9 cellular contexts compared by ENCODE assay signal in the genomic region with DNA sequence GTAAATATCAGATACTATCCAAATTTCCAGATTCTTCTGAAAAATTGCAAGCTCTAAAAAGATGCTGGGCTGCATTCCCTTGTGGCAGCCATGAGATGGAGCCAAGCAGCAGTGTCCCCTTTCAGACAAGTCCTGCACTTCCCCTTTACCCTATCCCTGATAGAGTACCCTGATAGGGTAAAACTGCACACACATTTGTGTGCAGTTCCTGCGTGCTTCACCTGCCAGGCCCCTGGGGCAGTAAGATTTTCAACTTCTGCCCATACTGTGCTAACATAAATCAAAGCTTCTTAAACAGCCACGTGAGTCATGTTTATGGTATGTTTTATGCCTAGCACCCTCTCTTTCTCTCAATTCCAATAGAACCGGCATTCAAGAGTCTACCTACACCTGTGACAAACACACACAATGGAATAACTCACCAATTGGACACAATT. TPM values are rescaled to one million over a fixed set of nuclear protein-coding genes. Genes with fewer than 3 reads are reported as not detected.
DNase-seq lines count a peak whose midpoint lies in the region; ATAC-seq, FAIRE-seq and TF ChIP-seq lines count a peak whose summit lies in the region.
"Had no signal": no experiment of that assay in that cellular context is flagged by ENCODE, and none has a peak within 500 bp of the region (broad histone marks: within the 10 kb centered on the region; RNA-seq: fewer than 3 reads in every experiment).

No MANE protein-coding gene starts in this region.

- no peak overlapping the region for H3K23ac ChIP-seq in H1 (ENCODE audit: insufficient read length)

- H3K4ac ChIP-seq in H1 (replicated peaks; ENCODE audit: insufficient read length, low read depth, low read length), result no peak overlapping the region

- no peak overlapping the region for H3K56ac ChIP-seq in H1 (replicated peaks; ENCODE audit: insufficient read length, low read depth, low read length)

- peaks cover 47% of the 10 kb centered on the region for H3K4me1 Mint-ChIP-seq in osteocyte (ENCODE audit: unreplicated experiment)

- H3K4me1 ChIP-seq in H1 (replicated peaks in 1 of 4; ENCODE audit: control insufficient read depth in 3 of 4, insufficient read depth in 4 of 4, low read length in 3 of 4), result no peaks in the 10 kb centered on the region; a peak in 1 of 7 replicates

- no peak for ATAC-seq in HG03457 (IDR thresholded peaks at IDR 0.05; ENCODE audit: unreplicated experiment)
- ATAC-seq in GM19328 (IDR thresholded peaks at IDR 0.05; ENCODE audit: unreplicated experiment), result no peak

- CTCF ChIA-PET in H1 (lab: Charles Lee; ENCODE audit: partially characterized antibody), result interaction anchor here (0.7 to 5.5 kb wide), 32 partner anchors 9 to 310 kb away, joined by 3 to 28 read pairs (median 4); partner anchors contain the start of gene SLC16A12

- no peaks in the 10 kb centered on the region for H3K79me1 ChIP-seq in H1 (ENCODE audit: low read depth, low read length)

- 64% methylated on average over 3 of the region's 3 CpGs; no CpG with 5 or more reads in 1 of the 2 experiments for WGBS in H1 (ENCODE audit: extremely low coverage in 1 of 2, insufficient coverage in 1 of 2, insufficient read length in 1 of 2, insufficient replicate concordance in 2 of 2, low coverage in 1 of 2, low lambda C conversion rate in 2 of 2, missing lambda C conversion rate in 1 of 2), 2 experiments

- H3K27ac ChIP-seq in H1 (ENCODE audit: low read depth, low read length), result no peak overlapping the region

- H3K9me3 Mint-ChIP-seq in osteocyte (ENCODE audit: unreplicated experiment), result peaks cover 4% of the 10 kb centered on the region

- no peak overlapping the region for H3K18ac ChIP-seq in H1 (ENCODE audit: extremely low read depth, low read length)

- H4K91ac ChIP-seq in H1 (replicated peaks; ENCODE audit: insufficient read length, low read length), result no peak overlapping the region

- no peaks in the 10 kb centered on the region for H3K27me3 ChIP-seq in H1 (replicated peaks in 1 of 4; ENCODE audit: control insufficient read depth in 3 of 4, extremely low read depth in 1 of 4, insufficient read depth in 3 of 4, low read length in 3 of 4)

- no peak overlapping the region for H3K9ac ChIP-seq in H1 (replicated peaks in 1 of 4; ENCODE audit: extremely low read depth in 1 of 4, low read depth in 3 of 4, low read length in 3 of 4)

- H3K4me2 ChIP-seq in H1 (ENCODE audit: insufficient read depth in 1 of 2, low read depth in 2 of 2, low read length in 2 of 2), result no peak overlapping the region

- H3K9me3 ChIP-seq in H1 (ENCODE audit: insufficient read depth in 2 of 2, low read depth in 1 of 2, low read length in 1 of 2), result no peaks in the 10 kb centered on the region

- no peaks in the 10 kb centered on the region; a peak in 1 of 4 replicates for H3K79me2 ChIP-seq in H1 (ENCODE audit: control insufficient read depth in 1 of 2, insufficient read depth in 2 of 2, low read length in 2 of 2)

- FAIRE-seq in H1 (lab: Jason Lieb, UNC), result peak; percentile 81

- no peak overlapping the region for H3K14ac ChIP-seq in H1 (ENCODE audit: insufficient read length)

- peak; percentile 35 for DNase-seq in GM12865 (ENCODE audit: low read depth)
- DNase-seq in NCI-H460 (ENCODE audit: extremely low read depth, low read depth), result peak; percentile 14
- DNase-seq in H1 (ENCODE audit: low read depth in 1 of 2, low spot score in 2 of 2), result no peak
- no peak for DNase-seq in osteocyte (ENCODE audit: extremely low spot score, unreplicated experiment)
- no peak for DNase-seq in NCI-H2171 treated with DMSO at 0.1 percent for 48 hours (lab: John Stamatoyannopoulos, UW)
- no peak for DNase-seq in COR-L47 (lab: John Stamatoyannopoulos, UW)
- DNase-seq: NCI-H1436 treated with DMSO at 0.1 percent for 48 hours had no signal

- no peak overlapping the region for H4K5ac ChIP-seq in H1 (ENCODE audit: insufficient read length, low read depth, low read length)

- no peak overlapping the region for H2BK20ac ChIP-seq in H1 (ENCODE audit: low read length)

- H3K36me3 ChIP-seq in H1 (ENCODE audit: control insufficient read depth in 2 of 4, insufficient read depth in 4 of 4, low read length in 3 of 4), result no peaks in the 10 kb centered on the region

- POLR2A ChIA-PET in H1 (lab: Charles Lee; ENCODE audit: partially characterized antibody), result interaction anchor here (1.0 to 1.3 kb wide), 2 partner anchors 66 to 235 kb away, joined by 3 to 4 read pairs; partner anchors contain the start of gene KIF20B

- no peaks in the 10 kb centered on the region for H3K27me3 Mint-ChIP-seq in osteocyte (ENCODE audit: unreplicated experiment)

- H4K8ac ChIP-seq in H1 (ENCODE audit: extremely low read depth, insufficient read depth, low read length), result no peak overlapping the region

- TF ChIP-seq RAD21 in H1 (IDR thresholded peaks at IDR 0.05 in 1 of 2, conservative IDR thresholded peaks at IDR 0.05 in 1 of 2; ENCODE audit: low read depth in 2 of 2, low read length in 2 of 2), result peak; percentile 75 to 76

- no peak overlapping the region for H2AFZ ChIP-seq in H1 (ENCODE audit: low read length)

- peak; percentile 31 for TF ChIP-seq CTCF in GM12865 (IDR thresholded peaks at IDR 0.05; ENCODE audit: insufficient read depth, low read depth, low read length, missing control alignments)
- peak; percentile 55 to 71 (median 57) for TF ChIP-seq CTCF in H1 (IDR thresholded peaks at IDR 0.05; ENCODE audit: control extremely low read depth in 1 of 3, insufficient read depth in 1 of 3, low read depth in 1 of 3, low read length in 3 of 3)
- peak; percentile 78 for TF ChIP-seq CTCF in osteocyte (IDR thresholded peaks at IDR 0.05)

- H2BK15ac ChIP-seq in H1 (ENCODE audit: low read length), result no peak overlapping the region

- no peak for TF ChIP-seq POLR2A in H1 (IDR thresholded peaks at IDR 0.05; ENCODE audit: control extremely low read depth in 1 of 2, low read depth in 2 of 2, low read length in 2 of 2)

- no peak overlapping the region for H3K4me3 ChIP-seq in GM12865 (ENCODE audit: low read depth, low read length)
- H3K4me3 ChIP-seq in H1 (ENCODE audit: extremely low read depth in 1 of 4, insufficient read depth in 2 of 4, low read depth in 3 of 4, low read length in 4 of 4), result no peak overlapping the region

- H3K27ac Mint-ChIP-seq in osteocyte (ENCODE audit: unreplicated experiment), result peak overlapping the region; percentile 72

- peaks cover 5% of the 10 kb centered on the region for H3K36me3 Mint-ChIP-seq in osteocyte (ENCODE audit: unreplicated experiment)

- H2BK120ac ChIP-seq in H1 (replicated peaks; ENCODE audit: low read depth, low read length), result no peak overlapping the region

- no peaks in the 10 kb centered on the region for H3K23me2 ChIP-seq in H1 (ENCODE audit: low read depth, low read length)

- no peak for TF ChIP-seq EP300 in H1 (IDR thresholded peaks at IDR 0.05; ENCODE audit: borderline replicate concordance in 1 of 2, low read depth in 2 of 2, low read length in 2 of 2)

- no peak overlapping the region for H2AK5ac ChIP-seq in H1 (ENCODE audit: low read depth, low read length)

- H4K20me1 ChIP-seq in H1 (replicated peaks in 1 of 2; ENCODE audit: control insufficient read depth in 1 of 2, insufficient read depth in 2 of 2, low read length in 2 of 2), result no peaks in the 10 kb centered on the region

- no peak overlapping the region for H2BK12ac ChIP-seq in H1 (ENCODE audit: low read depth, low read length)

- no peak overlapping the region for H3K4me3 Mint-ChIP-seq in osteocyte (ENCODE audit: unreplicated experiment)

- no peak overlapping the region for H2BK5ac ChIP-seq in H1 (ENCODE audit: low read depth, low read length)

TF ChIP-seq in H1, 55 proteins besides CTCF, POLR2A, EP300 and RAD21:
- TF ChIP-seq NANOG (IDR thresholded peaks at IDR 0.05; ENCODE audit: insufficient read depth, low read depth, low read length, poor library complexity, severe bottlenecking) (no peak), POLR2AphosphoS5 (IDR thresholded peaks at IDR 0.05; ENCODE audit: low read depth, low read length) (no peak), BACH1 (IDR thresholded peaks at IDR 0.05; ENCODE audit: low read length) (no peak), TAF7 (optimal IDR thresholded peaks at IDR 0.05; ENCODE audit: borderline replicate concordance, low read depth, low read length) (no peak), JUND (IDR thresholded peaks at IDR 0.05; ENCODE audit: low read length) (no peak), CHD1 (IDR thresholded peaks at IDR 0.05; ENCODE audit: low read depth, low read length) (no peak), GTF2F1 (IDR thresholded peaks at IDR 0.05; ENCODE audit: borderline replicate concordance, low read depth, low read length) (no peak), ATF3 (IDR thresholded peaks at IDR 0.05; ENCODE audit: insufficient read depth, low read depth, low read length) (no peak), TBP (IDR thresholded peaks at IDR 0.05; ENCODE audit: low read depth, low read length) (no peak), CBX5 (IDR thresholded peaks at IDR 0.05; ENCODE audit: low read depth, low read length) (no peak), CBX8 (IDR thresholded peaks at IDR 0.05; ENCODE audit: borderline replicate concordance, low read depth, low read length) (no peak), ASH2L (IDR thresholded peaks at IDR 0.05; ENCODE audit: low read length) (no peak)
TF ChIP-seq in H1: peak in this region for 0.

RNA-seq across cellular contexts. Expression of gene IFIT5, which starts 52.2 kb away (rescaled TPM):
- 19.5 and 20.1 TPM in 2 replicates for total RNA-seq in NCI-H460 (2014; rRNA removed; shearing (Covaris generic))
- polyA plus RNA-seq in NCI-H460 (2014; cell fraction: nucleus; rRNA removed), result 7.2 and 11.4 TPM in 2 replicates
- 2.6 TPM in 2 replicates for total RNA-seq in H1 (2021; fragmentation: NEBNext Ultra II Directional; extraction: Animal tissue kit (Norgen Biotek cat#: 25700))
- 0.55 and 0.94 TPM in 2 replicates for polyA plus RNA-seq in H1 (2011; rRNA removed)
- polyA plus RNA-seq in H1 (2011; cell fraction: cytosol; rRNA removed), result 1.1 TPM
- 0.46 TPM for polyA plus RNA-seq in H1 (2011; cell fraction: nucleus; rRNA removed)
- 1.1 to 1.9 TPM (median 1.2 TPM) in 4 replicates for polyA plus RNA-seq in H1 (2012, experiment 1 of 2)
- 0.20 TPM for polyA plus RNA-seq in H1 (2012, experiment 2 of 2)
- polyA plus RNA-seq in H1 (2013, experiment 1 of 2), result 1.7 TPM
- polyA plus RNA-seq in H1 (2013, experiment 2 of 2), result 1.6 TPM
- polyA minus RNA-seq in H1 (2011; rRNA and poly(A)+ RNA removed), result 1.2 and 2.5 TPM in 2 replicates
- polyA minus RNA-seq in H1 (2011; cell fraction: cytosol; rRNA and poly(A)+ RNA removed), result 1.2 TPM
- polyA minus RNA-seq in H1 (2011; cell fraction: nucleus; rRNA and poly(A)+ RNA removed), result 2.4 TPM
- total RNA-seq in osteocyte, result 22.5 and 22.7 TPM in 2 replicates

Comparison
In these comparisons a context has a peak if more than half of its experiments do, and no peak if none do; other contexts are left out.
1. DNase-seq: peak in GM12865 (single experiment) and NCI-H460 (single experiment); none in H1 (0 of 2), osteocyte (single experiment), NCI-H2171 treated with DMSO at 0.1 percent for 48 hours (single experiment) and COR-L47 (single experiment).
2. Peak in every context shown above with its lines, with median percentiles within 50 percentile points of each other: CTCF ChIP-seq.